8 cellular contexts compared by ENCODE assay signal in genomic region chr20:32208499-32209154, GRCh38. TPM values are rescaled to one million over a fixed set of nuclear protein-coding genes. Genes with fewer than 3 reads are reported as not detected.
DNase-seq lines count a peak whose midpoint lies in the region; ATAC-seq lines count a peak whose summit lies in the region.

No MANE protein-coding gene starts in this region.

- no peak overlapping the region for H3K18ac ChIP-seq in neuronal stem cell (ENCODE audit: low read length)

- no peak overlapping the region for H3K9ac ChIP-seq in neuronal stem cell (ENCODE audit: low read depth, low read length, poor library complexity)

- no peak for DNase-seq in CD8-positive, alpha-beta memory T cell
- DNase-seq in NCI-H69 (lab: John Stamatoyannopoulos, UW) (peak; percentile 27), neuronal stem cell (ENCODE audit: low spot score) (no peak), NCI-H446 (lab: John Stamatoyannopoulos, UW) (no peak), GF-D8 (lab: John Stamatoyannopoulos, UW) (no peak)
- DNase-seq in effector memory CD8-positive, alpha-beta T cell, result no peak

- no peak overlapping the region for H2AFZ ChIP-seq in neuronal stem cell (ENCODE audit: low read length)

- no peak overlapping the region for H3K14ac ChIP-seq in neuronal stem cell (ENCODE audit: low read length)

- H3K36me3 ChIP-seq in CD8-positive, alpha-beta memory T cell (ENCODE audit: insufficient read depth, low read length), result peaks cover 4% of the 10 kb centered on the region
- peaks cover 14 to 56% of the 10 kb centered on the region in 2 donors for H3K36me3 ChIP-seq in neuronal stem cell (replicated peaks in 1 of 2; ENCODE audit: control insufficient read depth in 2 of 2, insufficient read depth in 2 of 2, low read length in 2 of 2)

- no CpG with 5 or more reads among the region's 13 CpGs for WGBS in neuronal stem cell (ENCODE audit: extremely low coverage in 2 of 2, insufficient read length in 2 of 2, insufficient replicate concordance in 1 of 2), 2 donors

- H3K4me2 ChIP-seq in neuronal stem cell (ENCODE audit: insufficient read depth, low read length, poor library complexity, severe bottlenecking), result peak overlapping the region; percentile 95

- ATAC-seq in effector memory CD8-positive, alpha-beta T cell (replicated peaks), result no peak
- ATAC-seq in activated CD4-positive, CD25-positive, alpha-beta regulatory T cell treated with anti-CD3 and anti-CD28 coated beads, Interleukin-2, amount 50 U/mL, for 24 hours, result no peak
- ATAC-seq in GM21360 (IDR thresholded peaks at IDR 0.05; ENCODE audit: unreplicated experiment), result no peak

- POLR2A ChIA-PET in CD8-positive, alpha-beta memory T cell (lab: Charles Lee), result interaction anchor here (0.6 to 0.8 kb wide), 2 partner anchors 131 to 151 kb away, joined by 3 to 7 read pairs; no protein-coding TSS in a partner anchor

- H4K91ac ChIP-seq in neuronal stem cell (ENCODE audit: low read depth, low read length, poor library complexity), result no peak overlapping the region

- no peak overlapping the region for H3K23ac ChIP-seq in neuronal stem cell (ENCODE audit: low read depth, low read length, poor library complexity)

- no peaks in the 10 kb centered on the region for H3K27me3 Mint-ChIP-seq in CD8-positive, alpha-beta memory T cell
- no peaks in the 10 kb centered on the region for H3K27me3 Mint-ChIP-seq in effector memory CD8-positive, alpha-beta T cell

- no peak overlapping the region for H3K4ac ChIP-seq in neuronal stem cell (ENCODE audit: low read length)

- H3K9me3 ChIP-seq in CD8-positive, alpha-beta memory T cell (ENCODE audit: low read length), result no peaks in the 10 kb centered on the region
- H3K9me3 ChIP-seq in neuronal stem cell (replicated peaks in 1 of 2; ENCODE audit: control insufficient read depth in 2 of 2, insufficient read depth in 1 of 2, low read depth in 1 of 2, low read length in 2 of 2), result no peaks in the 10 kb centered on the region

- H3K27me3 ChIP-seq in CD8-positive, alpha-beta memory T cell (ENCODE audit: insufficient read depth, low read length, poor library complexity, severe bottlenecking), result no peaks in the 10 kb centered on the region
- no peaks in the 10 kb centered on the region for H3K27me3 ChIP-seq in neuronal stem cell (ENCODE audit: control insufficient read depth in 3 of 3, insufficient read depth in 3 of 3, low read depth in 1 of 3, low read length in 3 of 3)

- peaks cover 68 to 75% (median 69%) of the 10 kb centered on the region in 3 donors for H3K4me1 Mint-ChIP-seq in CD8-positive, alpha-beta memory T cell
- H3K4me1 Mint-ChIP-seq in effector memory CD8-positive, alpha-beta T cell (ENCODE audit: low read depth in 2 of 2), result peaks cover 62 to 63% of the 10 kb centered on the region in 2 donors

- H2BK12ac ChIP-seq in neuronal stem cell (ENCODE audit: low read length), result no peak overlapping the region

- H3K4me1 ChIP-seq in CD8-positive, alpha-beta memory T cell (ENCODE audit: insufficient read depth, low read length), result peaks cover 51% of the 10 kb centered on the region
- H3K4me1 ChIP-seq in neuronal stem cell (ENCODE audit: control insufficient read depth in 2 of 2, insufficient read depth in 1 of 2, low read depth in 1 of 2, low read length in 2 of 2), result peaks cover 11 to 22% of the 10 kb centered on the region in 2 donors

- CTCF ChIA-PET in CD8-positive, alpha-beta memory T cell (lab: Charles Lee), result interaction anchor here (1.2 kb wide), 1 partner anchor 10 kb away, joined by 5 read pairs; no protein-coding TSS in a partner anchor

- peak overlapping the region; percentile 80 for H3K27ac ChIP-seq in CD8-positive, alpha-beta memory T cell (ENCODE audit: low read depth, low read length)
- H3K27ac ChIP-seq in neuronal stem cell (replicated peaks; ENCODE audit: low read length), result no peak overlapping the region

- peak overlapping the region; percentile 92 for H3K4me3 ChIP-seq in CD8-positive, alpha-beta memory T cell (ENCODE audit: low read length)
- peak overlapping the region in 1 of 2 donors; percentile 99 for H3K4me3 ChIP-seq in neuronal stem cell (ENCODE audit: low read length in 2 of 2)

- no peak overlapping the region for H2AK5ac ChIP-seq in neuronal stem cell (ENCODE audit: low read depth, low read length)

- no peaks in the 10 kb centered on the region for H3K9me3 Mint-ChIP-seq in CD8-positive, alpha-beta memory T cell
- H3K9me3 Mint-ChIP-seq in effector memory CD8-positive, alpha-beta T cell, result no peaks in the 10 kb centered on the region

- H4K8ac ChIP-seq in neuronal stem cell (ENCODE audit: low read depth, low read length), result no peak overlapping the region

- no peak overlapping the region for H2BK120ac ChIP-seq in neuronal stem cell (ENCODE audit: low read depth, low read length)

- H3K36me3 Mint-ChIP-seq in CD8-positive, alpha-beta memory T cell, result peaks cover 4 to 48% (median 6%) of the 10 kb centered on the region in 3 donors
- peaks cover 19% of the 10 kb centered on the region for H3K36me3 Mint-ChIP-seq in effector memory CD8-positive, alpha-beta T cell (ENCODE audit: insufficient read depth)

- peaks cover 7% of the 10 kb centered on the region for H3K79me1 ChIP-seq in neuronal stem cell (ENCODE audit: low read depth, low read length)

- peak overlapping the region; percentile 72 to 92 (median 89) for H3K27ac Mint-ChIP-seq in CD8-positive, alpha-beta memory T cell
- peak overlapping the region; percentile 64 to 95 for H3K27ac Mint-ChIP-seq in effector memory CD8-positive, alpha-beta T cell

- H2BK5ac ChIP-seq in neuronal stem cell (ENCODE audit: low read length), result no peak overlapping the region

- H3K4me3 Mint-ChIP-seq in CD8-positive, alpha-beta memory T cell, result peak overlapping the region; percentile 87 to 95 (median 90)
- H3K4me3 Mint-ChIP-seq in effector memory CD8-positive, alpha-beta T cell, result peak overlapping the region; percentile 96

- no peak overlapping the region for H2BK15ac ChIP-seq in neuronal stem cell (ENCODE audit: low read length)

RNA-seq across cellular contexts. Expression of gene POFUT1, which starts 0.9 kb away (rescaled TPM):
- 10 to 100 TPM; 87.1 to 88.8 TPM for total RNA-seq in CD8-positive, alpha-beta memory T cell
- polyA plus RNA-seq in CD8-positive, alpha-beta memory T cell, result 15.8 TPM
- polyA plus RNA-seq in neuronal stem cell (2013, experiment 1 of 2), result 17.5 TPM
- 18.2 TPM for polyA plus RNA-seq in neuronal stem cell (2013, experiment 2 of 2)

RNA-seq across cellular contexts. Expression of gene PLAGL2, which starts 1.1 kb away (rescaled TPM):
- total RNA-seq in CD8-positive, alpha-beta memory T cell, result 100 to 1,000 TPM; 120 to 121 TPM
- 4.4 TPM for polyA plus RNA-seq in CD8-positive, alpha-beta memory T cell
- 35.6 TPM for polyA plus RNA-seq in neuronal stem cell (2013, experiment 1 of 2)
- polyA plus RNA-seq in neuronal stem cell (2013, experiment 2 of 2), result 34.8 TPM
